ENCODE assay signal across 33 cellular contexts in genomic region chr2:178824181-178824580, GRCh38.
"Had no signal": no experiment of that assay in that cellular context is flagged by ENCODE, and none has a peak within 500 bp of the region (broad histone marks: within the 10 kb centered on the region; RNA-seq: fewer than 3 reads in every experiment).

No MANE protein-coding gene starts in this region.

- H3K4me3 ChIP-seq: body of pancreas, breast epithelium, K562 had no signal

- H3K4me1 ChIP-seq: body of pancreas, breast epithelium had no signal

- H3K27me3 ChIP-seq: body of pancreas, breast epithelium had no signal

- H3K9me3 ChIP-seq: body of pancreas, breast epithelium had no signal

- H3K36me3 ChIP-seq: breast epithelium had no signal

- ATAC-seq: activated CD8-positive, alpha-beta memory T cell treated with anti-CD3 and anti-CD28 coated beads, Interleukin-2, amount 10 ng/mL, durations not matched to agents 7 days and 5 days; body of pancreas; K562; Panc1 had no signal

- H3K27ac ChIP-seq: body of pancreas, breast epithelium, VCaP had no signal

- DNase-seq: activated CD4-positive, alpha-beta memory T cell treated with anti-CD3 and anti-CD28 coated beads, Interleukin-2, amount 10 ng/mL, durations not matched to agents 7 days and 5 days; activated CD4-positive, alpha-beta T cell treated with anti-CD3 and anti-CD28 coated beads for 1 hour; activated CD4-positive, alpha-beta T cell treated with anti-CD3 and anti-CD28 coated beads for 48 hours; activated CD4-positive, CD25-positive, alpha-beta regulatory T cell; activated CD8-positive, alpha-beta memory T cell treated with anti-CD3 and anti-CD28 coated beads for 24 hours; activated CD8-positive, alpha-beta memory T cell treated with anti-CD3 and anti-CD28 coated beads, Interleukin-2, amount 10 ng/mL, durations not matched to agents 7 days and 5 days; activated CD8-positive, alpha-beta memory T cell treated with anti-CD3 and anti-CD28 coated beads, Interleukin-2, amount 50 U/mL, for 48 hours; activated effector memory CD4-positive, alpha-beta T cell treated with Interleukin-2 at 50 U/mL for 16 hours; activated naive CD4-positive, alpha-beta T cell treated with anti-CD3 and anti-CD28 coated beads, Interleukin-2, amount 50 U/mL, for 16 hours; activated naive CD8-positive, alpha-beta T cell treated with anti-CD3 and anti-CD28 coated beads for 36 hours; activated T-cell treated with anti-CD3 and anti-CD28 coated beads, Interleukin-2, amount 50 U/mL, for 48 hours; amniotic stem cell; body of pancreas; central memory CD4-positive, alpha-beta T cell; IMR-90; NCI-H1105; NCI-H1417 treated with DMSO at 0.1 percent for 48 hours; NCI-H1930; NCI-H2081 treated with DMSO at 0.1 percent for 48 hours; NCI-H226; NCI-H446 treated with DMSO at 0.1 percent for 48 hours; NCI-H524; NCI-H69; NCI-H82; SIG-M5; SW 1271; T-helper 1 cell; T-helper 2 cell; T-helper 9 cell had no signal
